In genomic region chr3:102163039-102163817, GRCh38 we compare ENCODE assay signal across 10 cellular contexts.
DNase-seq lines count a peak whose midpoint lies in the region; ATAC-seq and TF ChIP-seq lines count a peak whose summit lies in the region.
"Had no signal": no experiment of that assay in that cellular context is flagged by ENCODE, and none has a peak within 500 bp of the region (broad histone marks: within the 10 kb centered on the region; RNA-seq: fewer than 3 reads in every experiment).

No MANE protein-coding gene starts in this region.

- no peak overlapping the region for H3K4me3 Mint-ChIP-seq in activated CD4-positive, alpha-beta T cell treated with anti-CD3 and anti-CD28 coated beads, Interleukin-2, amount 10 ng/mL, durations not matched to agents 24 days and 14 days
- H3K4me3 Mint-ChIP-seq: memory B cell had no signal

- TF ChIP-seq CTCF in adrenal gland (IDR thresholded peaks at IDR 0.05) (no peak), upper lobe of right lung (IDR thresholded peaks at IDR 0.05) (no peak)

- no peaks in the 10 kb centered on the region for H3K27me3 Mint-ChIP-seq in activated CD4-positive, alpha-beta T cell treated with anti-CD3 and anti-CD28 coated beads, Interleukin-2, amount 10 ng/mL, durations not matched to agents 24 days and 14 days
- H3K27me3 Mint-ChIP-seq: memory B cell had no signal

- 6 to 20% (median 13%) methylated on average over 1 of the region's 1 CpG for WGBS in adrenal gland, 4 donors

- peak overlapping the region; percentile 0 for H3K27ac Mint-ChIP-seq in activated CD4-positive, alpha-beta T cell treated with anti-CD3 and anti-CD28 coated beads, Interleukin-2, amount 10 ng/mL, durations not matched to agents 24 days and 14 days
- H3K27ac Mint-ChIP-seq: memory B cell had no signal

- intact Hi-C loops in activated CD4-positive, alpha-beta T cell treated with anti-CD3 and anti-CD28 coated beads, Interleukin-2, amount 10 ng/mL, durations not matched to agents 24 days and 14 days (cut with micrococcal nuclease), result loop anchor here (5.0 kb wide), 2 partner anchors 311 to 336 kb away; no protein-coding TSS in a partner anchor
- intact Hi-C loops in adrenal gland (cut with DNase I), result no loop called here
- intact Hi-C loops in upper lobe of right lung (cut with DNase I), result no loop called here

- no peak overlapping the region for H3K4me3 ChIP-seq in adrenal gland
- no peak overlapping the region for H3K4me3 ChIP-seq in upper lobe of right lung
- H3K4me3 ChIP-seq in H7 (ENCODE audit: insufficient read depth, low read depth, low read length), result no peak overlapping the region

- H3K36me3 ChIP-seq in adrenal gland (replicated peaks in 1 of 2) (no peaks in the 10 kb centered on the region), upper lobe of right lung (no peaks in the 10 kb centered on the region), H7 (replicated peaks; ENCODE audit: control insufficient read depth, insufficient read depth, low read length) (no peaks in the 10 kb centered on the region)

- H3K9me3 Mint-ChIP-seq in activated CD4-positive, alpha-beta T cell treated with anti-CD3 and anti-CD28 coated beads, Interleukin-2, amount 10 ng/mL, durations not matched to agents 24 days and 14 days, result no peaks in the 10 kb centered on the region
- H3K9me3 Mint-ChIP-seq: memory B cell had no signal

- H3K27ac ChIP-seq in adrenal gland, result peak overlapping the region in 1 of 5 donors; percentile 15
- H3K27ac ChIP-seq in upper lobe of right lung, result peak overlapping the region; percentile 31
- H3K27ac ChIP-seq: C4-2B had no signal

- no peak for TF ChIP-seq POLR2A in adrenal gland (IDR thresholded peaks at IDR 0.05)

- no peaks in the 10 kb centered on the region for H3K36me3 Mint-ChIP-seq in activated CD4-positive, alpha-beta T cell treated with anti-CD3 and anti-CD28 coated beads, Interleukin-2, amount 10 ng/mL, durations not matched to agents 24 days and 14 days (ENCODE audit: low read depth)
- H3K36me3 Mint-ChIP-seq: memory B cell had no signal

- H3K27me3 ChIP-seq in adrenal gland (no peaks in the 10 kb centered on the region), upper lobe of right lung (no peaks in the 10 kb centered on the region), H7 (ENCODE audit: control insufficient read depth, insufficient read depth, low read length) (no peaks in the 10 kb centered on the region)

- no peaks in the 10 kb centered on the region for H3K9me3 ChIP-seq in adrenal gland (replicated peaks in 1 of 3)
- no peaks in the 10 kb centered on the region for H3K9me3 ChIP-seq in upper lobe of right lung

- H3K4me1 Mint-ChIP-seq in activated CD4-positive, alpha-beta T cell treated with anti-CD3 and anti-CD28 coated beads, Interleukin-2, amount 10 ng/mL, durations not matched to agents 24 days and 14 days, result peaks cover 14% of the 10 kb centered on the region

- DNase-seq in activated CD4-positive, alpha-beta T cell treated with anti-CD3 and anti-CD28 coated beads, Interleukin-2, amount 10 ng/mL, durations not matched to agents 24 days and 14 days, result no peak
- no peak for DNase-seq in activated CD4-positive, alpha-beta T cell treated with anti-CD3 and anti-CD28 coated beads, Interleukin-2, amount 50 U/mL, for 48 hours
- DNase-seq in adrenal gland (peak in 4 of 7 donors; percentile 18 to 37 (median 32)), islet precursor cell (peak; percentile 67), upper lobe of right lung (no peak), H7 (no peak), activated gamma-delta T cell treated with Interleukin-2 at 50 U/mL for 16 hours (no peak), activated gamma-delta T cell (lab: John Stamatoyannopoulos, UW) (no peak)

- H3K4me1 ChIP-seq in adrenal gland (replicated peaks in 1 of 2), result peaks cover 0 to 20% of the 10 kb centered on the region in 2 donors
- H3K4me1 ChIP-seq in upper lobe of right lung, result peaks cover 13% of the 10 kb centered on the region

- peak; percentile 67 for ATAC-seq in upper lobe of right lung

Comparison
In these comparisons a context has a peak if more than half of its experiments do, and no peak if none do; other contexts are left out.
1. DNase-seq: peak in adrenal gland (4 of 7) and islet precursor cell (single experiment); none in activated CD4-positive, alpha-beta T cell treated with anti-CD3 and anti-CD28 coated beads, Interleukin-2, amount 10 ng/mL, durations not matched to agents 24 days and 14 days (single experiment), activated CD4-positive, alpha-beta T cell treated with anti-CD3 and anti-CD28 coated beads, Interleukin-2, amount 50 U/mL, for 48 hours (0 of 2), upper lobe of right lung (single experiment), H7 (single experiment), activated gamma-delta T cell treated with Interleukin-2 at 50 U/mL for 16 hours (single experiment) and activated gamma-delta T cell (single experiment).